Comparison of ENCODE assay signal across 21 cellular contexts in genomic region chr2:241777686-241778627, GRCh38. TPM values are rescaled to one million over a fixed set of nuclear protein-coding genes. Genes with fewer than 3 reads are reported as not detected.
A peak's percentile ranks its signal among the peaks of the same experiment; 100 is the strongest.
DNase-seq lines count a peak whose midpoint lies in the region; ATAC-seq and TF ChIP-seq lines count a peak whose summit lies in the region.
"Had no signal": no experiment of that assay in that cellular context is flagged by ENCODE, and none has a peak within 500 bp of the region (broad histone marks: within the 10 kb centered on the region; RNA-seq: fewer than 3 reads in every experiment).

No MANE protein-coding gene starts in this region.

- no peak for TF ChIP-seq POLR2A in testis (IDR thresholded peaks at IDR 0.05)

- POLR2A ChIA-PET in activated CD8-positive, alpha-beta T cell treated with anti-CD3 and anti-CD28 coated beads, Interleukin-2, amount 10 ng/mL, durations not matched to agents 7 days and 5 days (lab: Charles Lee): interaction anchor here (0.6 kb wide), 1 partner anchor 47 kb away, joined by 4 read pairs; no protein-coding TSS in a partner anchor
- POLR2A ChIA-PET in activated CD8-positive, alpha-beta T cell treated with anti-CD3 and anti-CD28 coated beads for 36 hours (lab: Charles Lee): interaction anchor here (0.6 kb wide), 2 partner anchors 26 to 614 kb away, joined by 3 to 4 read pairs; no protein-coding TSS in a partner anchor
- POLR2A ChIA-PET in activated CD4-positive, alpha-beta memory T cell treated with anti-CD3 and anti-CD28 coated beads for 36 hours (lab: Charles Lee): interaction anchor here (0.6 kb wide), 1 partner anchor 35 kb away, joined by 3 read pairs; no protein-coding TSS in a partner anchor

- ATAC-seq in activated CD8-positive, alpha-beta T cell treated with anti-CD3 and anti-CD28 coated beads, Interleukin-2, amount 10 ng/mL, durations not matched to agents 7 days and 5 days: no peak
- no peak for ATAC-seq in activated CD8-positive, alpha-beta T cell treated with anti-CD3 and anti-CD28 coated beads for 36 hours
- ATAC-seq in HG02571 (IDR thresholded peaks at IDR 0.05; ENCODE audit: unreplicated experiment): no peak
- ATAC-seq: A549; activated CD4-positive, CD25-positive, alpha-beta regulatory T cell treated with anti-CD3 and anti-CD28 coated beads, Interleukin-2, amount 50 U/mL, for 24 hours; naive thymus-derived CD8-positive, alpha-beta T cell had no signal

- H3K9me3 Mint-ChIP-seq in activated CD8-positive, alpha-beta T cell treated with anti-CD3 and anti-CD28 coated beads, Interleukin-2, amount 10 ng/mL, durations not matched to agents 7 days and 5 days (ENCODE audit: insufficient read depth): peaks cover 10% of the 10 kb centered on the region
- peaks cover 6% of the 10 kb centered on the region for H3K9me3 Mint-ChIP-seq in activated CD8-positive, alpha-beta T cell treated with anti-CD3 and anti-CD28 coated beads for 36 hours
- H3K9me3 Mint-ChIP-seq in activated CD4-positive, alpha-beta memory T cell treated with anti-CD3 and anti-CD28 coated beads for 36 hours: peaks cover 10% of the 10 kb centered on the region

- H3K27ac Mint-ChIP-seq in activated CD8-positive, alpha-beta T cell treated with anti-CD3 and anti-CD28 coated beads, Interleukin-2, amount 10 ng/mL, durations not matched to agents 7 days and 5 days: no peak overlapping the region
- no peak overlapping the region for H3K27ac Mint-ChIP-seq in activated CD8-positive, alpha-beta T cell treated with anti-CD3 and anti-CD28 coated beads for 36 hours
- no peak overlapping the region for H3K27ac Mint-ChIP-seq in activated CD4-positive, alpha-beta memory T cell treated with anti-CD3 and anti-CD28 coated beads for 36 hours
- H3K27ac Mint-ChIP-seq: activated T-cell treated with anti-CD3 and anti-CD28 coated beads, Interleukin-2, amount 50 U/mL, for 24 hours had no signal

- no peaks in the 10 kb centered on the region for H3K27me3 ChIP-seq in testis

- no peaks in the 10 kb centered on the region for H3K4me1 ChIP-seq in testis
- H3K4me1 ChIP-seq: uterus had no signal

- no peaks in the 10 kb centered on the region for H3K9me3 ChIP-seq in testis
- H3K9me3 ChIP-seq: uterus had no signal

- intact Hi-C loops in activated CD8-positive, alpha-beta T cell treated with anti-CD3 and anti-CD28 coated beads for 36 hours (cut with micrococcal nuclease): no loop called here
- intact Hi-C loops in activated CD4-positive, alpha-beta memory T cell treated with anti-CD3 and anti-CD28 coated beads for 36 hours (cut with micrococcal nuclease): no loop called here
- intact Hi-C loops in testis (cut with DNase I; ENCODE audit: low total_unique reads): no loop called here

- H3K27ac ChIP-seq in testis (no peak overlapping the region), substantia nigra (ENCODE audit: low read depth, low read length, poor library complexity, severe bottlenecking) (no peak overlapping the region)
- H3K27ac ChIP-seq: A549, coronary artery, uterus had no signal

- peak; percentile 12 for DNase-seq in activated CD8-positive, alpha-beta T cell treated with anti-CD3 and anti-CD28 coated beads, Interleukin-2, amount 10 ng/mL, durations not matched to agents 7 days and 5 days
- no peak for DNase-seq in activated CD8-positive, alpha-beta T cell treated with anti-CD3 and anti-CD28 coated beads for 36 hours
- peak; percentile 5 for DNase-seq in activated CD4-positive, alpha-beta memory T cell treated with anti-CD3 and anti-CD28 coated beads for 36 hours
- DNase-seq in kidney glomerular epithelial cell (lab: John Stamatoyannopoulos, UW) (peak; percentile 23), testis (peak; percentile 11), NOMO-1 treated with DMSO at 0.1 percent for 48 hours (lab: John Stamatoyannopoulos, UW; ENCODE audit: unreplicated experiment) (no peak), substantia nigra (lab: John Stamatoyannopoulos, UW) (no peak)
- DNase-seq: activated T-cell treated with anti-CD3 and anti-CD28 coated beads, Interleukin-2, amount 50 U/mL, for 24 hours; amygdala; GF-D8; HCEC 1CT; Kasumi-1; naive thymus-derived CD8-positive, alpha-beta T cell; NCI-H187; NCI-H524; retina; uterus had no signal

- peaks cover 1% of the 10 kb centered on the region for H3K4me1 Mint-ChIP-seq in activated CD8-positive, alpha-beta T cell treated with anti-CD3 and anti-CD28 coated beads, Interleukin-2, amount 10 ng/mL, durations not matched to agents 7 days and 5 days (ENCODE audit: low read depth)
- H3K4me1 Mint-ChIP-seq in activated CD8-positive, alpha-beta T cell treated with anti-CD3 and anti-CD28 coated beads for 36 hours (ENCODE audit: low read depth): peaks cover 2% of the 10 kb centered on the region
- H3K4me1 Mint-ChIP-seq in activated CD4-positive, alpha-beta memory T cell treated with anti-CD3 and anti-CD28 coated beads for 36 hours (ENCODE audit: low read depth): no peaks in the 10 kb centered on the region

- no peaks in the 10 kb centered on the region for H3K36me3 ChIP-seq in testis (ENCODE audit: low read depth, missing control alignments)
- H3K36me3 ChIP-seq: uterus had no signal

- no peaks in the 10 kb centered on the region for H3K36me3 Mint-ChIP-seq in activated CD8-positive, alpha-beta T cell treated with anti-CD3 and anti-CD28 coated beads, Interleukin-2, amount 10 ng/mL, durations not matched to agents 7 days and 5 days (ENCODE audit: low read depth)
- H3K36me3 Mint-ChIP-seq in activated CD8-positive, alpha-beta T cell treated with anti-CD3 and anti-CD28 coated beads for 36 hours (ENCODE audit: low read depth): no peaks in the 10 kb centered on the region
- peaks cover 4% of the 10 kb centered on the region for H3K36me3 Mint-ChIP-seq in activated CD4-positive, alpha-beta memory T cell treated with anti-CD3 and anti-CD28 coated beads for 36 hours
- H3K36me3 Mint-ChIP-seq: naive thymus-derived CD8-positive, alpha-beta T cell had no signal

- H3K27me3 Mint-ChIP-seq in activated CD8-positive, alpha-beta T cell treated with anti-CD3 and anti-CD28 coated beads, Interleukin-2, amount 10 ng/mL, durations not matched to agents 7 days and 5 days (ENCODE audit: low read depth): peaks cover 2% of the 10 kb centered on the region
- peaks cover 1% of the 10 kb centered on the region for H3K27me3 Mint-ChIP-seq in activated CD8-positive, alpha-beta T cell treated with anti-CD3 and anti-CD28 coated beads for 36 hours
- no peaks in the 10 kb centered on the region for H3K27me3 Mint-ChIP-seq in activated CD4-positive, alpha-beta memory T cell treated with anti-CD3 and anti-CD28 coated beads for 36 hours
- H3K27me3 Mint-ChIP-seq: activated T-cell treated with anti-CD3 and anti-CD28 coated beads, Interleukin-2, amount 50 U/mL, for 24 hours had no signal

- WGBS in testis, 2 donors: 83 to 96% methylated on average over 16 to 21 of the region's 21 CpGs

- no peak overlapping the region for H3K4me3 ChIP-seq in testis
- H3K4me3 ChIP-seq: A549, coronary artery, uterus had no signal

- TF ChIP-seq CTCF in activated CD8-positive, alpha-beta T cell treated with anti-CD3 and anti-CD28 coated beads for 36 hours (IDR thresholded peaks at IDR 0.05): no peak
- TF ChIP-seq CTCF in testis (IDR thresholded peaks at IDR 0.05): no peak

- CTCF ChIA-PET in activated CD8-positive, alpha-beta T cell treated with anti-CD3 and anti-CD28 coated beads, Interleukin-2, amount 10 ng/mL, durations not matched to agents 7 days and 5 days (lab: Charles Lee): no interaction called here
- CTCF ChIA-PET in activated CD8-positive, alpha-beta T cell treated with anti-CD3 and anti-CD28 coated beads for 36 hours (lab: Charles Lee): no interaction called here
- CTCF ChIA-PET in activated CD4-positive, alpha-beta memory T cell treated with anti-CD3 and anti-CD28 coated beads for 36 hours (lab: Charles Lee): interaction anchor here (0.9 kb wide), 1 partner anchor 100 kb away, joined by 5 read pairs; no protein-coding TSS in a partner anchor

- H3K4me3 Mint-ChIP-seq in activated CD8-positive, alpha-beta T cell treated with anti-CD3 and anti-CD28 coated beads, Interleukin-2, amount 10 ng/mL, durations not matched to agents 7 days and 5 days: no peak overlapping the region
- H3K4me3 Mint-ChIP-seq in activated CD8-positive, alpha-beta T cell treated with anti-CD3 and anti-CD28 coated beads for 36 hours: no peak overlapping the region
- H3K4me3 Mint-ChIP-seq in activated CD4-positive, alpha-beta memory T cell treated with anti-CD3 and anti-CD28 coated beads for 36 hours: no peak overlapping the region
- H3K4me3 Mint-ChIP-seq: activated T-cell treated with anti-CD3 and anti-CD28 coated beads, Interleukin-2, amount 50 U/mL, for 24 hours; naive thymus-derived CD8-positive, alpha-beta T cell had no signal

RNA-seq across cellular contexts. Expression of gene GAL3ST2, which starts 1.3 kb away (rescaled TPM):
- under 1 TPM; 0.34 TPM for total RNA-seq in activated CD8-positive, alpha-beta T cell treated with anti-CD3 and anti-CD28 coated beads, Interleukin-2, amount 10 ng/mL, durations not matched to agents 7 days and 5 days
- total RNA-seq in activated CD8-positive, alpha-beta T cell treated with anti-CD3 and anti-CD28 coated beads for 36 hours: under 1 TPM; 0.89 to 0.95 TPM
- total RNA-seq in activated CD4-positive, alpha-beta memory T cell treated with anti-CD3 and anti-CD28 coated beads for 36 hours: under 1 TPM; 0.65 to 0.93 TPM
- 1 to 10 TPM; 2.8 to 4.3 TPM for total RNA-seq in testis
- polyA plus RNA-seq in testis (ENCODE audit: insufficient read depth, low read depth, low replicate concordance): 0.54 TPM
- total RNA-seq: naive thymus-derived CD8-positive, alpha-beta T cell had no signal
- polyA plus RNA-seq: naive thymus-derived CD8-positive, alpha-beta T cell had no signal

RNA-seq across cellular contexts. Expression of gene NEU4, which starts 31.0 kb away (rescaled TPM):
- total RNA-seq in activated CD8-positive, alpha-beta T cell treated with anti-CD3 and anti-CD28 coated beads, Interleukin-2, amount 10 ng/mL, durations not matched to agents 7 days and 5 days: under 1 TPM; 0.31 to 0.45 TPM
- under 1 TPM; 0.38 to 0.54 TPM for total RNA-seq in activated CD8-positive, alpha-beta T cell treated with anti-CD3 and anti-CD28 coated beads for 36 hours
- under 1 TPM; 0.31 to 0.36 TPM for total RNA-seq in activated CD4-positive, alpha-beta memory T cell treated with anti-CD3 and anti-CD28 coated beads for 36 hours
- total RNA-seq in testis: 1 to 10 TPM; 1.6 to 2.0 TPM
- 0.88 TPM for polyA plus RNA-seq in testis (ENCODE audit: insufficient read depth, low read depth, low replicate concordance)
- total RNA-seq: naive thymus-derived CD8-positive, alpha-beta T cell had no signal
- polyA plus RNA-seq: naive thymus-derived CD8-positive, alpha-beta T cell had no signal

RNA-seq across cellular contexts. Expression of gene D2HGDH, which starts 43.5 kb away (rescaled TPM):
- 10 to 100 TPM; 26.3 to 28.0 TPM for total RNA-seq in activated CD8-positive, alpha-beta T cell treated with anti-CD3 and anti-CD28 coated beads, Interleukin-2, amount 10 ng/mL, durations not matched to agents 7 days and 5 days
- 10 to 100 TPM; 39.4 to 42.6 TPM for total RNA-seq in activated CD8-positive, alpha-beta T cell treated with anti-CD3 and anti-CD28 coated beads for 36 hours
- 10 to 100 TPM; 27.5 to 28.2 TPM for total RNA-seq in activated CD4-positive, alpha-beta memory T cell treated with anti-CD3 and anti-CD28 coated beads for 36 hours
- total RNA-seq in testis: 10 to 100 TPM; 36.1 to 37.7 TPM
- 15.6 TPM for polyA plus RNA-seq in testis (ENCODE audit: insufficient read depth, low read depth, low replicate concordance)

Comparison
In these comparisons a context has a peak if more than half of its experiments do, and no peak if none do; other contexts are left out.
1. DNase-seq: peak in activated CD8-positive, alpha-beta T cell treated with anti-CD3 and anti-CD28 coated beads, Interleukin-2, amount 10 ng/mL, durations not matched to agents 7 days and 5 days (single experiment), activated CD4-positive, alpha-beta memory T cell treated with anti-CD3 and anti-CD28 coated beads for 36 hours (single experiment), kidney glomerular epithelial cell (single experiment) and testis (single experiment); none in activated CD8-positive, alpha-beta T cell treated with anti-CD3 and anti-CD28 coated beads for 36 hours (single experiment), NOMO-1 treated with DMSO at 0.1 percent for 48 hours (single experiment) and substantia nigra (0 of 49).